ENCODE assay signal across 8 cellular contexts in genomic region chr1:93344886-93345632, GRCh38. TPM values are rescaled to one million over a fixed set of nuclear protein-coding genes. Genes with fewer than 3 reads are reported as not detected.
DNase-seq lines count a peak whose midpoint lies in the region; ATAC-seq, FAIRE-seq and TF ChIP-seq lines count a peak whose summit lies in the region.

No MANE protein-coding gene starts in this region.

- DNase-seq in DND-41 (no peak), H9 (no peak), RWPE1 (ENCODE audit: low spot score) (no peak), H1 (ENCODE audit: low read depth in 1 of 2, low spot score in 2 of 2) (no peak), naive B cell (no peak), GM20000 (ENCODE audit: low spot score) (no peak)
- no peak for DNase-seq in activated effector memory CD4-positive, alpha-beta T cell treated with Interleukin-2 at 50 U/mL for 16 hours

- peaks cover 6% of the 10 kb centered on the region; the same call in 1 of the 2 replicates for H3K36me3 ChIP-seq in DND-41 (ENCODE audit: insufficient read depth, low read length)
- H3K36me3 ChIP-seq in H1 (ENCODE audit: control insufficient read depth in 2 of 4, insufficient read depth in 4 of 4, low read length in 3 of 4): peaks cover 0 to 1% (median 0%) of the 10 kb centered on the region in 4 experiments; a peak in 1 of 8 replicates

- H2AFZ ChIP-seq in DND-41 (ENCODE audit: low read depth, low read length): peak overlapping the region; percentile 93
- no peak overlapping the region for H2AFZ ChIP-seq in H9 (ENCODE audit: low read length)
- H2AFZ ChIP-seq in H1 (ENCODE audit: low read length): peak overlapping the region; percentile 14; the same call in 1 of the 2 replicates

- TF ChIP-seq RAD21 in H1 (IDR thresholded peaks at IDR 0.05 in 1 of 2, conservative IDR thresholded peaks at IDR 0.05 in 1 of 2; ENCODE audit: low read depth in 2 of 2, low read length in 2 of 2): no peak

- H4K91ac ChIP-seq in H9 (ENCODE audit: insufficient read length, low read depth, low read length) (no peak overlapping the region), H1 (replicated peaks; ENCODE audit: insufficient read length, low read length) (peak overlapping the region; percentile 22)

- H4K8ac ChIP-seq in H9 (replicated peaks; ENCODE audit: insufficient read length, low read depth, low read length): no peak overlapping the region
- H4K8ac ChIP-seq in H1 (ENCODE audit: extremely low read depth, insufficient read depth, low read length): peak overlapping the region; percentile 69; the same call in 1 of the 2 replicates

- H3K27me3 Mint-ChIP-seq in H9 (ENCODE audit: low read depth) (no peaks in the 10 kb centered on the region), naive B cell (no peaks in the 10 kb centered on the region)

- no peak overlapping the region for H2BK5ac ChIP-seq in H9 (ENCODE audit: insufficient read length, low read length)
- peak overlapping the region; percentile 45 for H2BK5ac ChIP-seq in H1 (ENCODE audit: low read depth, low read length)

- no peak for TF ChIP-seq POLR2A in H1 (IDR thresholded peaks at IDR 0.05; ENCODE audit: control extremely low read depth in 1 of 2, low read depth in 2 of 2, low read length in 2 of 2)

- TF ChIP-seq CTCF in DND-41 (IDR thresholded peaks at IDR 0.05; ENCODE audit: borderline replicate concordance, extremely low read depth, low read length, poor library complexity, severe bottlenecking) (no peak), H9 (conservative IDR thresholded peaks at IDR 0.05) (no peak), RWPE1 (conservative IDR thresholded peaks at IDR 0.05; ENCODE audit: low read depth) (no peak), H1 (IDR thresholded peaks at IDR 0.05; ENCODE audit: control extremely low read depth in 1 of 3, insufficient read depth in 1 of 3, low read depth in 1 of 3, low read length in 3 of 3) (no peak), GM20000 (IDR thresholded peaks at IDR 0.05; ENCODE audit: extremely low read depth, missing control alignments) (no peak)

- no peak overlapping the region for H2BK120ac ChIP-seq in H9 (ENCODE audit: low read depth, low read length, poor library complexity, severe bottlenecking)
- no peak overlapping the region for H2BK120ac ChIP-seq in H1 (replicated peaks; ENCODE audit: low read depth, low read length)

- H3K36me3 Mint-ChIP-seq in H9 (ENCODE audit: insufficient read depth in 1 of 3, low read depth in 3 of 3) (peaks cover 2 to 13% (median 11%) of the 10 kb centered on the region in 3 experiments; a peak in 5 of 7 replicates), naive B cell (peaks cover 0 to 8% of the 10 kb centered on the region in 2 donors)

- H3K4ac ChIP-seq in H9 (ENCODE audit: low read depth, low read length) (no peak overlapping the region; the same call in 1 of the 2 replicates), H1 (replicated peaks; ENCODE audit: insufficient read length, low read depth, low read length) (no peak overlapping the region)

- H3K9ac ChIP-seq in DND-41 (ENCODE audit: low read depth, low read length): peak overlapping the region; percentile 91
- H3K9ac ChIP-seq in H9 (ENCODE audit: extremely low read depth, insufficient read length, low read length): peak overlapping the region; percentile 88
- peak overlapping the region; percentile 76 to 86 (median 80) for H3K9ac ChIP-seq in H1 (replicated peaks in 1 of 4; ENCODE audit: extremely low read depth in 1 of 4, low read depth in 3 of 4, low read length in 3 of 4)

- H3K23ac ChIP-seq in H9 (ENCODE audit: insufficient read length, low read depth, low read length): no peak overlapping the region
- H3K23ac ChIP-seq in H1 (ENCODE audit: insufficient read length): no peak overlapping the region

- H4K5ac ChIP-seq in H9 (ENCODE audit: insufficient read length, low read depth, low read length): no peak overlapping the region
- H4K5ac ChIP-seq in H1 (ENCODE audit: insufficient read length, low read depth, low read length): peak overlapping the region; percentile 92

- H3K9me3 Mint-ChIP-seq in H9 (no peaks in the 10 kb centered on the region), naive B cell (no peaks in the 10 kb centered on the region)

- H4K20me1 ChIP-seq in DND-41 (ENCODE audit: insufficient read depth, low read length) (peaks cover 20% of the 10 kb centered on the region; the same call in 1 of the 2 replicates), H9 (ENCODE audit: control insufficient read depth, insufficient read depth, insufficient read length) (peaks cover 3% of the 10 kb centered on the region), H1 (replicated peaks in 1 of 2; ENCODE audit: control insufficient read depth in 1 of 2, insufficient read depth in 2 of 2, low read length in 2 of 2) (peaks cover 4 to 5% of the 10 kb centered on the region in 2 experiments)

- H3K4me1 ChIP-seq in DND-41 (ENCODE audit: insufficient read depth, low read length) (peaks cover 49% of the 10 kb centered on the region), H9 (ENCODE audit: insufficient read depth, low read length) (peaks cover 4% of the 10 kb centered on the region; the same call in 1 of the 2 replicates), H1 (replicated peaks in 1 of 4; ENCODE audit: control insufficient read depth in 3 of 4, insufficient read depth in 4 of 4, low read length in 3 of 4) (no peaks in the 10 kb centered on the region; a peak in 1 of 7 replicates)

- H3K14ac ChIP-seq in H9 (ENCODE audit: insufficient read depth, low read length) (peak overlapping the region; percentile 83; the same call in 1 of the 2 replicates), H1 (ENCODE audit: insufficient read length) (no peak overlapping the region)

- no peak overlapping the region for H2BK20ac ChIP-seq in H9 (ENCODE audit: low read depth, low read length, poor library complexity, severe bottlenecking)
- no peak overlapping the region for H2BK20ac ChIP-seq in H1 (ENCODE audit: low read length)

- peak overlapping the region; percentile 66 to 86 for H3K4me3 ChIP-seq in DND-41 (ENCODE audit: low read depth in 1 of 2, low read length in 2 of 2)
- peak overlapping the region; percentile 44 to 88 (median 78) for H3K4me3 ChIP-seq in H1 (ENCODE audit: extremely low read depth in 1 of 4, insufficient read depth in 2 of 4, low read depth in 3 of 4, low read length in 4 of 4)

- no peak overlapping the region for H3T11ph ChIP-seq in H9 (ENCODE audit: low read length)

- H3K4me1 Mint-ChIP-seq in H9 (peaks cover 20 to 23% of the 10 kb centered on the region in 2 experiments), naive B cell (peaks cover 22 to 43% (median 41%) of the 10 kb centered on the region in 3 donors)

- POLR2A ChIA-PET in RWPE1 (lab: Yijun Ruan, JAX; ENCODE audit: low non-redundant PET): interaction anchor here (0.6 to 0.8 kb wide), 3 partner anchors 9 to 317 kb away, joined by 3 to 10 read pairs (median 3); no protein-coding TSS in a partner anchor
- POLR2A ChIA-PET in H1 (lab: Charles Lee; ENCODE audit: partially characterized antibody): interaction anchor here (0.7 to 6.2 kb wide), 20 partner anchors 8 to 291 kb away, joined by 3 to 35 read pairs (median 4); partner anchors contain the start of gene MTF2

- peaks cover 53% of the 10 kb centered on the region for H3K79me2 ChIP-seq in DND-41 (ENCODE audit: insufficient read depth, low read length)
- peaks cover 18% of the 10 kb centered on the region; the same call in 1 of the 2 replicates for H3K79me2 ChIP-seq in H9 (ENCODE audit: insufficient read depth, low read length)
- H3K79me2 ChIP-seq in H1 (ENCODE audit: control insufficient read depth in 1 of 2, insufficient read depth in 2 of 2, low read length in 2 of 2): peaks cover 22 to 45% of the 10 kb centered on the region in 2 experiments

- no peak overlapping the region for H3K56ac ChIP-seq in H9 (ENCODE audit: insufficient read length, low read depth, low read length)
- H3K56ac ChIP-seq in H1 (replicated peaks; ENCODE audit: insufficient read length, low read depth, low read length): peak overlapping the region; percentile 10

- no peak for FAIRE-seq in H1 (lab: Jason Lieb, UNC)

- no peaks in the 10 kb centered on the region for H3K9me3 ChIP-seq in DND-41 (ENCODE audit: insufficient read depth, low read length, severe bottlenecking)
- no peaks in the 10 kb centered on the region for H3K9me3 ChIP-seq in H9 (ENCODE audit: control insufficient read depth, low read depth, low read length)
- no peaks in the 10 kb centered on the region for H3K9me3 ChIP-seq in H1 (ENCODE audit: insufficient read depth in 2 of 2, low read depth in 1 of 2, low read length in 1 of 2)

- ATAC-seq in DND-41 (ENCODE audit: insufficient read depth, low read depth) (peak; percentile 16), naive B cell (ENCODE audit: low read depth in 2 of 2) (peak; percentile 3 to 4), HG03097 (IDR thresholded peaks at IDR 0.05; ENCODE audit: low FRiP score, unreplicated experiment) (no peak)

- H3K27ac ChIP-seq in DND-41 (ENCODE audit: low read length) (peak overlapping the region; percentile 97), H9 (ENCODE audit: insufficient read length, low read depth, low read length) (peak overlapping the region; percentile 86), RWPE1 (peak overlapping the region; percentile 95), H1 (ENCODE audit: low read depth, low read length) (peak overlapping the region; percentile 92)

- no peak; a peak in 1 of 3 replicates for TF ChIP-seq EP300 in H1 (IDR thresholded peaks at IDR 0.05; ENCODE audit: borderline replicate concordance in 1 of 2, low read depth in 2 of 2, low read length in 2 of 2)

- CTCF ChIA-PET in RWPE1 (lab: Yijun Ruan, JAX): interaction anchor here (0.6 kb wide), 1 partner anchor 681 kb away, joined by 3 read pairs; no protein-coding TSS in a partner anchor
- CTCF ChIA-PET in H1 (lab: Charles Lee; ENCODE audit: partially characterized antibody): interaction anchor here (1.1 kb wide), 2 partner anchors 13 to 36 kb away, joined by 3 to 4 read pairs; no protein-coding TSS in a partner anchor

- H2BK12ac ChIP-seq in H9 (ENCODE audit: insufficient read length, low read depth, low read length): no peak overlapping the region
- no peak overlapping the region for H2BK12ac ChIP-seq in H1 (ENCODE audit: low read depth, low read length)

- H3K27me3 ChIP-seq in DND-41 (ENCODE audit: insufficient read depth, low read length, poor library complexity): no peaks in the 10 kb centered on the region
- H3K27me3 ChIP-seq in H9 (ENCODE audit: insufficient read depth, low read length): no peaks in the 10 kb centered on the region
- no peaks in the 10 kb centered on the region for H3K27me3 ChIP-seq in H1 (replicated peaks in 1 of 4; ENCODE audit: control insufficient read depth in 3 of 4, extremely low read depth in 1 of 4, insufficient read depth in 3 of 4, low read length in 3 of 4)

- H2BK15ac ChIP-seq in H9 (ENCODE audit: low read depth, low read length) (no peak overlapping the region), H1 (ENCODE audit: low read length) (no peak overlapping the region)

- H2AK5ac ChIP-seq in H9 (ENCODE audit: insufficient read length, low read length) (no peak overlapping the region), H1 (ENCODE audit: low read depth, low read length) (no peak overlapping the region)

- peak overlapping the region; percentile 55 for H3K18ac ChIP-seq in H9 (ENCODE audit: insufficient read length, low read depth, low read length)
- peak overlapping the region; percentile 84; the same call in 1 of the 2 replicates for H3K18ac ChIP-seq in H1 (ENCODE audit: extremely low read depth, low read length)

- no CpG with 5 or more reads among the region's 12 CpGs for WGBS in H9 (ENCODE audit: extremely low coverage, insufficient read length, low lambda C conversion rate)
- 25% methylated on average over 12 of the region's 12 CpGs; no CpG with 5 or more reads in 1 of the 2 experiments for WGBS in H1 (ENCODE audit: extremely low coverage in 1 of 2, insufficient coverage in 1 of 2, insufficient read length in 1 of 2, insufficient replicate concordance in 2 of 2, low coverage in 1 of 2, low lambda C conversion rate in 2 of 2, missing lambda C conversion rate in 1 of 2), 2 experiments

- no peaks in the 10 kb centered on the region for H3K79me1 ChIP-seq in H9 (ENCODE audit: insufficient read depth, low read depth, low read length, poor library complexity, severe bottlenecking)
- H3K79me1 ChIP-seq in H1 (ENCODE audit: low read depth, low read length): 0 out of 2 replicates have a peak, but pooled peaks cover 2% of the 10 kb centered on the region

- H3K4me2 ChIP-seq in DND-41 (ENCODE audit: insufficient read depth, low read length): peak overlapping the region; percentile 65
- H3K4me2 ChIP-seq in H9 (ENCODE audit: insufficient read depth, insufficient read length, low read length): peak overlapping the region; percentile 99
- H3K4me2 ChIP-seq in H1 (ENCODE audit: insufficient read depth in 1 of 2, low read depth in 2 of 2, low read length in 2 of 2): peak overlapping the region; percentile 93 to 97

- H3K23me2 ChIP-seq in H9 (ENCODE audit: insufficient read length, low read depth, low read length, poor library complexity, severe bottlenecking) (peaks cover 16% of the 10 kb centered on the region), H1 (ENCODE audit: low read depth, low read length) (peaks cover 6% of the 10 kb centered on the region)

- peak overlapping the region; percentile 90 to 97 for H3K4me3 Mint-ChIP-seq in H9
- H3K4me3 Mint-ChIP-seq in naive B cell: peak overlapping the region; percentile 91 to 100 (median 98)

- H3K27ac Mint-ChIP-seq in H9: peak overlapping the region; percentile 98
- H3K27ac Mint-ChIP-seq in naive B cell: peak overlapping the region; percentile 97 to 100 (median 99)

RNA-seq across cellular contexts. Expression of gene DR1, which starts 0.6 kb away (rescaled TPM):
- total RNA-seq in H9 (2021): 87.3 TPM in 2 replicates
- 60.0 and 62.3 TPM in 2 replicates for total RNA-seq in H1 (2021; fragmentation: NEBNext Ultra II Directional; extraction: Animal tissue kit (Norgen Biotek cat#: 25700))
- polyA plus RNA-seq in H1 (2011; rRNA removed) (8.6 and 13.1 TPM in 2 replicates), naive B cell (ENCODE audit: low read depth in 6 of 6) (10 to 100 TPM; 53.3 to 72.2 (median 59.3) TPM)
- 14.9 TPM for polyA plus RNA-seq in H1 (2011; cell fraction: cytosol; rRNA removed)
- 9.1 TPM for polyA plus RNA-seq in H1 (2011; cell fraction: nucleus; rRNA removed)
- 27.0 to 38.9 TPM (median 29.6 TPM) in 4 replicates for polyA plus RNA-seq in H1 (2012, experiment 1 of 2)
- 18.6 TPM for polyA plus RNA-seq in H1 (2012, experiment 2 of 2)
- polyA plus RNA-seq in H1 (2013, experiment 1 of 2): 24.0 TPM
- polyA plus RNA-seq in H1 (2013, experiment 2 of 2): 24.4 TPM
- polyA minus RNA-seq in H1 (2011; rRNA and poly(A)+ RNA removed): 28.8 and 28.9 TPM in 2 replicates
- 42.9 TPM for polyA minus RNA-seq in H1 (2011; cell fraction: cytosol; rRNA and poly(A)+ RNA removed)
- 27.2 TPM for polyA minus RNA-seq in H1 (2011; cell fraction: nucleus; rRNA and poly(A)+ RNA removed)
